In the genomic region with DNA sequence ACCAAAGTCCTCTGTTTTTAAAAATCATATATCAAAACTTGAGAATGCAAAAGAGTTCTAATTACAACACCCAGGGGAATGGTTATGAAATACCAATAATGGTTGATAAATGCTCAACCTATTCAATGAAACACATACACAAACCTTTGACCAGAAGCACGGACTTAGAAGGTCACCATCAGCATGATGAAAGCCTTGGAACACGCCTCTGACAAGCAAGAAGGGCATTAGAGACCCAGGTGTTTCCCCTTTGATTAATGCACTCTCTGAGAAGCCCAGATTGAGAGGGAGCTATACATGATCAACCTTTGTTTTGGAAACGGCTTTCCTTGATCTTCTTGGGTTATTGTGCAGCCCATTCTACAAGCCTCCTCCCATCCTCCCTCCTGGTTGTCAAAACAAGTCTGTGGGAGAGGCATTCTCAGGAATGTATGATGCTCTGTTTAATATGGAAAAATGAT, we compare ENCODE assay signal across 17 cellular contexts.
A peak's percentile ranks its signal among the peaks of the same experiment; 100 is the strongest.
DNase-seq lines count a peak whose midpoint lies in the region; ATAC-seq, FAIRE-seq and TF ChIP-seq lines count a peak whose summit lies in the region.
"Had no signal": no experiment of that assay in that cellular context is flagged by ENCODE, and none has a peak within 500 bp of the region (broad histone marks: within the 10 kb centered on the region; RNA-seq: fewer than 3 reads in every experiment).

No MANE protein-coding gene starts in this region.

- no peak overlapping the region for H3K4me2 ChIP-seq in SK-N-SH
- no peak overlapping the region for H3K4me2 ChIP-seq in neuronal stem cell (ENCODE audit: insufficient read depth, low read length, poor library complexity, severe bottlenecking)

- H2BK120ac ChIP-seq in neuronal stem cell (ENCODE audit: low read depth, low read length), result no peak overlapping the region

- no peak overlapping the region for H2BK12ac ChIP-seq in neuronal stem cell (ENCODE audit: low read length)

- no peak for DNase-seq in WTC11 (ENCODE audit: low spot score)
- peak; percentile 68 for DNase-seq in fibroblast of villous mesenchyme (ENCODE audit: low read depth)
- DNase-seq in mucosa of gallbladder (ENCODE audit: low spot score), result peak; percentile 44
- DNase-seq in urothelium cell line (ENCODE audit: low spot score), result no peak
- no peak for DNase-seq in AG20443 (ENCODE audit: low spot score)
- DNase-seq in SK-N-SH, result no peak
- DNase-seq in neuronal stem cell (ENCODE audit: low spot score), result no peak
- DNase-seq: COR-L47, HFFc6, NCI-H1105 treated with DMSO at 0.1 percent for 48 hours, NCI-H187 treated with DMSO at 0.1 percent for 48 hours, NCI-H2171, NCI-H510A, NCI-H82, Peyer's patch, Right ventricle myocardium superior had no signal

- no peak overlapping the region for H3K27ac Mint-ChIP-seq in WTC11
- H3K27ac Mint-ChIP-seq: HFFc6 had no signal

- H3K9me3 ChIP-seq in SK-N-SH (no peaks in the 10 kb centered on the region), neuronal stem cell (replicated peaks in 1 of 2; ENCODE audit: control insufficient read depth in 2 of 2, insufficient read depth in 1 of 2, low read depth in 1 of 2, low read length in 2 of 2) (peaks cover 0 to 8% of the 10 kb centered on the region in 2 donors)
- H3K9me3 ChIP-seq: Peyer's patch had no signal

- no peaks in the 10 kb centered on the region for H3K36me3 Mint-ChIP-seq in WTC11

- H3K27ac ChIP-seq in SK-N-SH (ENCODE audit: low read depth in 2 of 2, low read length in 1 of 2) (no peak overlapping the region), neuronal stem cell (replicated peaks; ENCODE audit: low read length) (no peak overlapping the region)
- H3K27ac ChIP-seq: C4-2B, Peyer's patch had no signal

- no peak for ATAC-seq in WTC11

- H3K9ac ChIP-seq in SK-N-SH, result no peak overlapping the region
- H3K9ac ChIP-seq in neuronal stem cell (ENCODE audit: low read depth, low read length, poor library complexity), result no peak overlapping the region

- TF ChIP-seq EP300 in SK-N-SH (IDR thresholded peaks at IDR 0.05; ENCODE audit: borderline replicate concordance in 1 of 2, low read depth in 1 of 2, low read length in 1 of 2), result no peak

- H3K4ac ChIP-seq in neuronal stem cell (ENCODE audit: low read length), result no peak overlapping the region

- no peak for TF ChIP-seq CTCF in WTC11 (IDR thresholded peaks at IDR 0.05)
- no peak for TF ChIP-seq CTCF in fibroblast of villous mesenchyme (IDR thresholded peaks at IDR 0.05; ENCODE audit: insufficient read depth, low read depth, low read length)
- no peak for TF ChIP-seq CTCF in SK-N-SH (IDR thresholded peaks at IDR 0.05)

- peaks cover 12% of the 10 kb centered on the region for H3K4me1 Mint-ChIP-seq in WTC11

- no peak overlapping the region for H2AFZ ChIP-seq in SK-N-SH (ENCODE audit: low read depth)
- no peak overlapping the region for H2AFZ ChIP-seq in neuronal stem cell (ENCODE audit: low read length)

- TF ChIP-seq RAD21 in SK-N-SH (IDR thresholded peaks at IDR 0.05; ENCODE audit: low read length), result no peak

- no peaks in the 10 kb centered on the region for H3K9me2 ChIP-seq in SK-N-SH

- H2AK5ac ChIP-seq in neuronal stem cell (ENCODE audit: low read depth, low read length), result no peak overlapping the region

- peak; percentile 9 for FAIRE-seq in urothelium cell line (lab: Jason Lieb, UNC)

- H3K23ac ChIP-seq in neuronal stem cell (ENCODE audit: low read depth, low read length, poor library complexity), result no peak overlapping the region

- H3K4me3 ChIP-seq in fibroblast of villous mesenchyme (ENCODE audit: low read depth, low read length), result no peak overlapping the region
- H3K4me3 ChIP-seq in SK-N-SH (ENCODE audit: low read depth in 2 of 2, low read length in 1 of 2), result no peak overlapping the region
- H3K4me3 ChIP-seq in neuronal stem cell (ENCODE audit: low read length in 2 of 2), result no peak overlapping the region
- H3K4me3 ChIP-seq: Peyer's patch had no signal

- 90% methylated on average over 3 of the region's 3 CpGs for WGBS in SK-N-SH (ENCODE audit: low lambda C conversion rate)
- no CpG with 5 or more reads among the region's 3 CpGs for WGBS in neuronal stem cell (ENCODE audit: extremely low coverage in 2 of 2, insufficient read length in 2 of 2, insufficient replicate concordance in 1 of 2), 2 donors

- no peaks in the 10 kb centered on the region for H3K79me2 ChIP-seq in SK-N-SH (ENCODE audit: insufficient read depth)

- H3K4me1 ChIP-seq in SK-N-SH (ENCODE audit: control insufficient read depth in 1 of 2, insufficient read depth in 2 of 2, low read depth in 1 of 2, low read length in 1 of 2), result no peaks in the 10 kb centered on the region
- peaks cover 0 to 4% of the 10 kb centered on the region in 2 donors for H3K4me1 ChIP-seq in neuronal stem cell (ENCODE audit: control insufficient read depth in 2 of 2, insufficient read depth in 1 of 2, low read depth in 1 of 2, low read length in 2 of 2)

- no peak overlapping the region for H2BK15ac ChIP-seq in neuronal stem cell (ENCODE audit: low read length)

- H4K20me1 ChIP-seq in SK-N-SH (ENCODE audit: insufficient read depth), result no peaks in the 10 kb centered on the region

- no peak overlapping the region for H3K18ac ChIP-seq in neuronal stem cell (ENCODE audit: low read length)

- no peak overlapping the region for H3K4me3 Mint-ChIP-seq in WTC11
- H3K4me3 Mint-ChIP-seq: HFFc6 had no signal

- H3K14ac ChIP-seq in neuronal stem cell (ENCODE audit: low read length), result no peak overlapping the region

- no peaks in the 10 kb centered on the region for H3K79me1 ChIP-seq in neuronal stem cell (ENCODE audit: low read depth, low read length)

- POLR2A ChIA-PET in WTC11 (lab: Charles Lee) (no interaction called here), SK-N-SH (lab: Yijun Ruan, JAX) (no interaction called here)

- H4K91ac ChIP-seq in neuronal stem cell (ENCODE audit: low read depth, low read length, poor library complexity), result no peak overlapping the region

- peaks cover 12% of the 10 kb centered on the region for H3K9me3 Mint-ChIP-seq in WTC11
- H3K9me3 Mint-ChIP-seq: HFFc6 had no signal

- no peaks in the 10 kb centered on the region for H3K36me3 ChIP-seq in SK-N-SH (replicated peaks in 1 of 2; ENCODE audit: control insufficient read depth in 1 of 2, insufficient read depth in 2 of 2, low read length in 1 of 2)
- H3K36me3 ChIP-seq in neuronal stem cell (replicated peaks in 1 of 2; ENCODE audit: control insufficient read depth in 2 of 2, insufficient read depth in 2 of 2, low read length in 2 of 2), result no peaks in the 10 kb centered on the region
- H3K36me3 ChIP-seq: Peyer's patch had no signal

- H3F3A ChIP-seq in SK-N-SH (replicated peaks; ENCODE audit: insufficient read depth), result no peaks in the 10 kb centered on the region

- no peak overlapping the region for H4K8ac ChIP-seq in neuronal stem cell (ENCODE audit: low read depth, low read length)

- CTCF ChIA-PET in WTC11 (lab: Charles Lee) (no interaction called here), SK-N-SH (lab: Yijun Ruan, JAX) (interaction anchor here (1.0 to 1.5 kb wide), 2 partner anchors 9 to 32 kb away, joined by 5 read pairs; no protein-coding TSS in a partner anchor)

- H3K27me3 Mint-ChIP-seq in WTC11 (ENCODE audit: low read depth), result peaks cover 4% of the 10 kb centered on the region

- no peaks in the 10 kb centered on the region for H3K27me3 ChIP-seq in SK-N-SH (ENCODE audit: insufficient read depth)
- H3K27me3 ChIP-seq in neuronal stem cell (ENCODE audit: control insufficient read depth in 3 of 3, insufficient read depth in 3 of 3, low read depth in 1 of 3, low read length in 3 of 3), result no peaks in the 10 kb centered on the region
- H3K27me3 ChIP-seq: Peyer's patch had no signal

- no peak overlapping the region for H2BK5ac ChIP-seq in neuronal stem cell (ENCODE audit: low read length)

TF ChIP-seq in WTC11, 78 proteins besides CTCF, POLR2A, EP300 and RAD21 (continues in another document):
- peak; percentile 49; the same call in 1 of the 2 replicates for TF ChIP-seq GABPB1 (CRISPR knock-in tag; IDR thresholded peaks at IDR 0.05)
- TF ChIP-seq, protein P1, sequence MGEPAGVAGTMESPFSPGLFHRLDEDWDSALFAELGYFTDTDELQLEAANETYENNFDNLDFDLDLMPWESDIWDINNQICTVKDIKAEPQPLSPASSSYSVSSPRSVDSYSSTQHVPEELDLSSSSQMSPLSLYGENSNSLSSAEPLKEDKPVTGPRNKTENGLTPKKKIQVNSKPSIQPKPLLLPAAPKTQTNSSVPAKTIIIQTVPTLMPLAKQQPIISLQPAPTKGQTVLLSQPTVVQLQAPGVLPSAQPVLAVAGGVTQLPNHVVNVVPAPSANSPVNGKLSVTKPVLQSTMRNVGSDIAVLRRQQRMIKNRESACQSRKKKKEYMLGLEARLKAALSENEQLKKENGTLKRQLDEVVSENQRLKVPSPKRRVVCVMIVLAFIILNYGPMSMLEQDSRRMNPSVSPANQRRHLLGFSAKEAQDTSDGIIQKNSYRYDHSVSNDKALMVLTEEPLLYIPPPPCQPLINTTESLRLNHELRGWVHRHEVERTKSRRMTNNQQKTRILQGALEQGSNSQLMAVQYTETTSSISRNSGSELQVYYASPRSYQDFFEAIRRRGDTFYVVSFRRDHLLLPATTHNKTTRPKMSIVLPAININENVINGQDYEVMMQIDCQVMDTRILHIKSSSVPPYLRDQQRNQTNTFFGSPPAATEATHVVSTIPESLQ (CRISPR knock-in tag; IDR thresholded peaks at IDR 0.05), result no peak

TF ChIP-seq in SK-N-SH, 30 proteins besides CTCF, POLR2A, EP300 and RAD21 (continues in another document):
- TF ChIP-seq JUND (IDR thresholded peaks at IDR 0.05), result no peak
- TF ChIP-seq EZH2phosphoT487 (IDR thresholded peaks at IDR 0.05; ENCODE audit: borderline replicate concordance, low read depth), result no peak
- TF ChIP-seq SIN3A (IDR thresholded peaks at IDR 0.05; ENCODE audit: borderline replicate concordance, low read depth, low read length), result no peak
- no peak for TF ChIP-seq GATA2 (CRISPR knock-in tag; IDR thresholded peaks at IDR 0.05)
- TF ChIP-seq TCF12 (IDR thresholded peaks at IDR 0.05), result no peak
- no peak for TF ChIP-seq FOSL2 (IDR thresholded peaks at IDR 0.05; ENCODE audit: borderline replicate concordance, low read depth)
- no peak for TF ChIP-seq TAF1 (IDR thresholded peaks at IDR 0.05; ENCODE audit: borderline replicate concordance, low read depth, low read length)
- TF ChIP-seq CHD2 (IDR thresholded peaks at IDR 0.05; ENCODE audit: low read length, partially characterized antibody), result no peak
- TF ChIP-seq MEF2A (IDR thresholded peaks at IDR 0.05; ENCODE audit: borderline replicate concordance, low read depth), result no peak
- TF ChIP-seq, protein P2, sequence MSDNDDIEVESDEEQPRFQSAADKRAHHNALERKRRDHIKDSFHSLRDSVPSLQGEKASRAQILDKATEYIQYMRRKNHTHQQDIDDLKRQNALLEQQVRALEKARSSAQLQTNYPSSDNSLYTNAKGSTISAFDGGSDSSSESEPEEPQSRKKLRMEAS (IDR thresholded peaks at IDR 0.05; ENCODE audit: low read depth), result no peak
- no peak for TF ChIP-seq YY1 (IDR thresholded peaks at IDR 0.05; ENCODE audit: low read depth)
- TF ChIP-seq RXRA (IDR thresholded peaks at IDR 0.05; ENCODE audit: borderline replicate concordance, low read depth), result no peak
- no peak for TF ChIP-seq SMC3 (IDR thresholded peaks at IDR 0.05; ENCODE audit: low read depth, low read length)
- no peak for TF ChIP-seq FOXJ3 (CRISPR knock-in tag; IDR thresholded peaks at IDR 0.05)
- TF ChIP-seq POLR2AphosphoS5 (IDR thresholded peaks at IDR 0.05; ENCODE audit: low read depth, low read length), result no peak

Comparison
In these comparisons a context has a peak if more than half of its experiments do, and no peak if none do; other contexts are left out.
1. DNase-seq: peak in fibroblast of villous mesenchyme (single experiment) and mucosa of gallbladder (single experiment); none in WTC11 (single experiment), urothelium cell line (single experiment), AG20443 (single experiment), SK-N-SH (single experiment) and neuronal stem cell (single experiment).